15 cellular contexts compared by ENCODE assay signal in the genomic region with DNA sequence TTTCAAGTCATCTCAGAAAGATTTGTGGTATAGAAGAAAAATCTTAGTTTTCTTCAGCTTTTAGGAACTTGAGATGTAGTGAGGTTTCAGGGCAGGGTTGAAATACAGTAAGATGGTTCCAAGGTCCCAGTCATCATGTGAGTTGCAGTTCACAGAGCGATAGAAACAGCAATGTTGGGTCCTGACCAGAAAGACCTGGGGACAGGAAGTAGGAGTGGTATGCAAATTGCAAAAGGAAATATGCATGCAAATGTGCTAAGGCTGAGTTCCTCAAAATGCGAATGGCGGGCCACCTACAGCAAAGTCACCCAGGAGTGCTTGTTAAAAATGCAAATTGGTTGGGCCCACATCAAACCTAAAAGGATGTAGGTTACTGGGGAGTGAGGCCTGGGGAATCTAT.
DNase-seq lines count a peak whose midpoint lies in the region; ATAC-seq and TF ChIP-seq lines count a peak whose summit lies in the region.
"Had no signal": no experiment of that assay in that cellular context is flagged by ENCODE, and none has a peak within 500 bp of the region (broad histone marks: within the 10 kb centered on the region; RNA-seq: fewer than 3 reads in every experiment).

No MANE protein-coding gene starts in this region.

- H3K9me3 Mint-ChIP-seq in memory B cell = peaks cover 4% of the 10 kb centered on the region
- peaks cover 5 to 13% of the 10 kb centered on the region in 2 donors for H3K9me3 Mint-ChIP-seq in activated T-cell treated with anti-CD3 and anti-CD28 coated beads, Interleukin-2, amount 50 U/mL, for 72 hours
- H3K9me3 Mint-ChIP-seq: activated CD4-positive, alpha-beta T cell treated with anti-CD3 and anti-CD28 coated beads, Interleukin-2, amount 10 ng/mL, durations not matched to agents 7 days and 5 days; nephron progenitor cell had no signal

- in situ Hi-C loops in mammary epithelial cell (cut with MboI; ENCODE audit: low sequenced_read_pairs in 2 of 2) = no loop called here

- no peaks in the 10 kb centered on the region for H3K4me1 ChIP-seq in mammary epithelial cell (ENCODE audit: insufficient read depth, low read length)
- H3K4me1 ChIP-seq: right lobe of liver had no signal

- H3K36me3 ChIP-seq in mammary epithelial cell (ENCODE audit: insufficient read depth, low read length) = no peaks in the 10 kb centered on the region
- H3K36me3 ChIP-seq: brain microvascular endothelial cell, right lobe of liver had no signal

- no peak overlapping the region for H3K27ac Mint-ChIP-seq in memory B cell
- H3K27ac Mint-ChIP-seq in activated T-cell treated with anti-CD3 and anti-CD28 coated beads, Interleukin-2, amount 50 U/mL, for 72 hours = no peak overlapping the region
- H3K27ac Mint-ChIP-seq: activated CD4-positive, alpha-beta T cell treated with anti-CD3 and anti-CD28 coated beads, Interleukin-2, amount 10 ng/mL, durations not matched to agents 7 days and 5 days; nephron progenitor cell had no signal

- H3K27me3 ChIP-seq in mammary epithelial cell (ENCODE audit: insufficient read depth, low read length) = no peaks in the 10 kb centered on the region
- H3K27me3 ChIP-seq: brain microvascular endothelial cell, right lobe of liver had no signal

- H3K4me3 ChIP-seq in mammary epithelial cell (replicated peaks in 1 of 3; ENCODE audit: insufficient read depth in 1 of 3, low read depth in 2 of 3, low read length in 3 of 3) = no peak overlapping the region
- H3K4me3 ChIP-seq: right lobe of liver had no signal

- H3K27ac ChIP-seq in mammary epithelial cell (ENCODE audit: insufficient read depth, low read depth, low read length) = no peak overlapping the region
- H3K27ac ChIP-seq: brain microvascular endothelial cell, C4-2B, right lobe of liver had no signal

- no peaks in the 10 kb centered on the region for H4K20me1 ChIP-seq in mammary epithelial cell (ENCODE audit: insufficient read depth, low read length)

- peaks cover 3% of the 10 kb centered on the region for H3K4me1 Mint-ChIP-seq in memory B cell
- H3K4me1 Mint-ChIP-seq in activated T-cell treated with anti-CD3 and anti-CD28 coated beads, Interleukin-2, amount 50 U/mL, for 72 hours (ENCODE audit: low read depth) = no peaks in the 10 kb centered on the region
- H3K4me1 Mint-ChIP-seq: activated CD4-positive, alpha-beta T cell treated with anti-CD3 and anti-CD28 coated beads, Interleukin-2, amount 10 ng/mL, durations not matched to agents 7 days and 5 days; nephron progenitor cell had no signal

- peak; percentile 71 for ATAC-seq in GM19043 (IDR thresholded peaks at IDR 0.05; ENCODE audit: low read depth, unreplicated experiment)
- peak; percentile 75 for ATAC-seq in HG02623 (IDR thresholded peaks at IDR 0.05; ENCODE audit: unreplicated experiment)
- peak; percentile 92 for ATAC-seq in HG03565 (IDR thresholded peaks at IDR 0.05; ENCODE audit: unreplicated experiment)
- peak; percentile 54 for ATAC-seq in memory B cell (ENCODE audit: low read depth)
- ATAC-seq in activated T-cell treated with anti-CD3 and anti-CD28 coated beads, Interleukin-2, amount 50 U/mL, for 72 hours (replicated peaks in 1 of 2) = no peak
- ATAC-seq: Panc1, right lobe of liver had no signal

- H3K27me3 Mint-ChIP-seq in memory B cell = no peaks in the 10 kb centered on the region
- H3K27me3 Mint-ChIP-seq in activated T-cell treated with anti-CD3 and anti-CD28 coated beads, Interleukin-2, amount 50 U/mL, for 72 hours (ENCODE audit: low read depth) = no peaks in the 10 kb centered on the region
- H3K27me3 Mint-ChIP-seq: activated CD4-positive, alpha-beta T cell treated with anti-CD3 and anti-CD28 coated beads, Interleukin-2, amount 10 ng/mL, durations not matched to agents 7 days and 5 days had no signal

- no peak overlapping the region for H3K4me2 ChIP-seq in mammary epithelial cell (ENCODE audit: insufficient read depth, low read depth, low read length)

- CTCF ChIA-PET in mammary epithelial cell (lab: Charles Lee; ENCODE audit: low non-redundant PET) = no interaction called here

- H3K36me3 Mint-ChIP-seq in memory B cell = no peaks in the 10 kb centered on the region
- no peaks in the 10 kb centered on the region for H3K36me3 Mint-ChIP-seq in activated T-cell treated with anti-CD3 and anti-CD28 coated beads, Interleukin-2, amount 50 U/mL, for 72 hours (ENCODE audit: insufficient read depth in 2 of 2)

- no peaks in the 10 kb centered on the region for H3K79me2 ChIP-seq in mammary epithelial cell (ENCODE audit: insufficient read depth, low read length)

- DNase-seq in memory B cell (ENCODE audit: low spot score in 2 of 2) (no peak), DMS79 treated with DMSO at 0.1 percent for 48 hours (lab: John Stamatoyannopoulos, UW) (no peak), mammary epithelial cell (no peak)
- DNase-seq in activated T-cell treated with anti-CD3 and anti-CD28 coated beads, Interleukin-2, amount 50 U/mL, for 72 hours = no peak
- DNase-seq in stimulated activated CD4-positive, alpha-beta T cell treated with anti-CD3 and anti-CD28 coated beads, Interleukin-15, amount 100 ng/mL, for 24 hours = no peak
- DNase-seq: activated CD4-positive, alpha-beta T cell treated with anti-CD3 and anti-CD28 coated beads, Interleukin-2, amount 10 ng/mL, durations not matched to agents 7 days and 5 days; activated gamma-delta T cell treated with Interleukin-2 at 50 U/mL for 16 hours; brain microvascular endothelial cell; nephron progenitor cell; right lobe of liver had no signal

- no peaks in the 10 kb centered on the region for H3K9me3 ChIP-seq in mammary epithelial cell (replicated peaks; ENCODE audit: insufficient read depth, low read length)
- H3K9me3 ChIP-seq: right lobe of liver had no signal

- no peak for TF ChIP-seq CTCF in mammary epithelial cell (conservative IDR thresholded peaks at IDR 0.05 in 1 of 2, IDR thresholded peaks at IDR 0.05 in 1 of 2; ENCODE audit: extremely low read depth in 1 of 2, insufficient read depth in 1 of 2, low read depth in 1 of 2, low read length in 2 of 2)

- 83% methylated on average over 3 of the region's 3 CpGs for WGBS in mammary epithelial cell (ENCODE audit: low coverage, missing lambda C conversion rate)

- no peak overlapping the region for H3K4me3 Mint-ChIP-seq in memory B cell
- H3K4me3 Mint-ChIP-seq in activated T-cell treated with anti-CD3 and anti-CD28 coated beads, Interleukin-2, amount 50 U/mL, for 72 hours = no peak overlapping the region
- H3K4me3 Mint-ChIP-seq: activated CD4-positive, alpha-beta T cell treated with anti-CD3 and anti-CD28 coated beads, Interleukin-2, amount 10 ng/mL, durations not matched to agents 7 days and 5 days; nephron progenitor cell had no signal

- BruUV-seq in mammary epithelial cell (replicated peaks; lab: Mats Ljungman, UMichigan) = no TSS peak

- dilution Hi-C loops in mammary epithelial cell (cut with HindIII; ENCODE audit: low sequenced_read_pairs) = no loop called here

- H2AFZ ChIP-seq in mammary epithelial cell (ENCODE audit: low read depth, low read length) = no peak overlapping the region

- intact Hi-C loops in mammary epithelial cell (cut with micrococcal nuclease) = no loop called here

- no peak overlapping the region for H3K9ac ChIP-seq in mammary epithelial cell (ENCODE audit: insufficient read depth, low read length)

Comparison
In these comparisons a context has a peak if more than half of its experiments do, and no peak if none do; other contexts are left out.
1. ATAC-seq: peak in GM19043 (single experiment), HG02623 (single experiment), HG03565 (single experiment) and memory B cell (single experiment); none in activated T-cell treated with anti-CD3 and anti-CD28 coated beads, Interleukin-2, amount 50 U/mL, for 72 hours (0 of 2).